ENCODE assay signal across 23 cellular contexts in genomic region chr21:45377866-45378257, GRCh38. TPM values are rescaled to one million over a fixed set of nuclear protein-coding genes. Genes with fewer than 3 reads are reported as not detected.
DNase-seq lines count a peak whose midpoint lies in the region; ATAC-seq and TF ChIP-seq lines count a peak whose summit lies in the region.
"Had no signal": no experiment of that assay in that cellular context is flagged by ENCODE, and none has a peak within 500 bp of the region (broad histone marks: within the 10 kb centered on the region; RNA-seq: fewer than 3 reads in every experiment).

No MANE protein-coding gene starts in this region.

- H3K4me3 ChIP-seq in GM23338: no peak overlapping the region
- no peak overlapping the region for H3K4me3 ChIP-seq in SJSA1
- peak overlapping the region; percentile 36; the same call in 1 of the 2 replicates for H3K4me3 ChIP-seq in iPS-20b (ENCODE audit: low read length)
- H3K4me3 ChIP-seq: gastroesophageal sphincter had no signal

- H3K27me3 Mint-ChIP-seq in GM23338 (ENCODE audit: insufficient read depth, low read depth, poor library complexity) (peaks cover 14% of the 10 kb centered on the region), progenitor cell of endocrine pancreas (peaks cover 7% of the 10 kb centered on the region)

- no peaks in the 10 kb centered on the region for H3K9me2 ChIP-seq in GM23338 (ENCODE audit: insufficient read depth)

- H3K36me3 ChIP-seq in GM23338 (ENCODE audit: insufficient read depth): no peaks in the 10 kb centered on the region
- H3K36me3 ChIP-seq in SJSA1: no peaks in the 10 kb centered on the region; the same call in 1 of the 2 replicates
- no peaks in the 10 kb centered on the region for H3K36me3 ChIP-seq in iPS-20b (ENCODE audit: insufficient read depth, low read depth, low read length)
- H3K36me3 ChIP-seq: gastroesophageal sphincter had no signal

- ATAC-seq in GM23338 (no peak; the same call in 1 of the 3 replicates), HG03521 (IDR thresholded peaks at IDR 0.05; ENCODE audit: unreplicated experiment) (no peak), GM19397 (IDR thresholded peaks at IDR 0.05; ENCODE audit: unreplicated experiment) (no peak)
- ATAC-seq: activated CD8-positive, alpha-beta memory T cell treated with anti-CD3 and anti-CD28 coated beads, Interleukin-2, amount 10 ng/mL, durations not matched to agents 7 days and 5 days; esophagus mucosa; gastroesophageal sphincter; T-helper 17 cell had no signal

- H3K9me3 ChIP-seq in SJSA1 (replicated peaks) (peaks cover 4% of the 10 kb centered on the region; the same call in 1 of the 2 replicates), iPS-20b (ENCODE audit: insufficient read depth, low read depth, low read length) (peaks cover 14% of the 10 kb centered on the region; the same call in 1 of the 2 replicates)
- H3K9me3 ChIP-seq: gastroesophageal sphincter had no signal

- H3K4me3 Mint-ChIP-seq in GM23338: no peak overlapping the region; the same call in 2 of the 3 replicates
- H3K4me3 Mint-ChIP-seq in progenitor cell of endocrine pancreas (ENCODE audit: low read depth): no peak overlapping the region
- H3K4me3 Mint-ChIP-seq: activated CD4-positive, alpha-beta T cell treated with anti-CD3 and anti-CD28 coated beads, Interleukin-2, amount 10 ng/mL, durations not matched to agents 7 days and 5 days; activated CD8-positive, alpha-beta memory T cell treated with anti-CD3 and anti-CD28 coated beads, Interleukin-2, amount 10 ng/mL, durations not matched to agents 7 days and 5 days; activated naive CD8-positive, alpha-beta T cell; activated T-helper 1 cell treated with anti-CD3 and anti-CD28 coated beads, Interleukin-12 subunit alpha, Interleukin-12 subunit beta, Interleukin-2, Interleukin-4 antibody, amounts not matched to agents 30 ng/mL and 10 ng/mL and 1 ng/mL, durations not matched to agents 14 hours and 24 hours and 36 hours; naive B cell; T-helper 17 cell had no signal

- H3K4me1 ChIP-seq in GM23338 (ENCODE audit: insufficient read depth) (peaks cover 7% of the 10 kb centered on the region; the same call in 1 of the 2 replicates), SJSA1 (replicated peaks) (peaks cover 27% of the 10 kb centered on the region), iPS-20b (ENCODE audit: insufficient read depth, low read length) (peaks cover 20% of the 10 kb centered on the region; the same call in 1 of the 2 replicates)
- H3K4me1 ChIP-seq: gastroesophageal sphincter, parathyroid adenoma had no signal

- H4K20me1 ChIP-seq in GM23338 (replicated peaks; ENCODE audit: insufficient read depth): no peaks in the 10 kb centered on the region

- H3K9ac ChIP-seq in iPS-20b (ENCODE audit: low read depth, low read length): peak overlapping the region; percentile 46; the same call in 1 of the 2 replicates
- H3K9ac ChIP-seq: parathyroid adenoma had no signal

- H3K27me3 ChIP-seq in GM23338 (ENCODE audit: insufficient read depth) (no peaks in the 10 kb centered on the region), SJSA1 (replicated peaks) (no peaks in the 10 kb centered on the region), iPS-20b (ENCODE audit: insufficient read depth, low read length) (no peaks in the 10 kb centered on the region)
- H3K27me3 ChIP-seq: gastroesophageal sphincter had no signal

- H3K79me2 ChIP-seq in GM23338 (replicated peaks; ENCODE audit: insufficient read depth): no peaks in the 10 kb centered on the region
- H3K79me2 ChIP-seq: parathyroid adenoma had no signal

- no peak overlapping the region for H2AFZ ChIP-seq in GM23338
- H2AFZ ChIP-seq: parathyroid adenoma had no signal

- TF ChIP-seq CTCF in GM23338 (conservative IDR thresholded peaks at IDR 0.05; ENCODE audit: low read depth in 2 of 2) (no peak), progenitor cell of endocrine pancreas (IDR thresholded peaks at IDR 0.05; ENCODE audit: unreplicated experiment) (no peak)

- H3K36me3 Mint-ChIP-seq in GM23338 (ENCODE audit: low read depth) (peaks cover 17% of the 10 kb centered on the region), progenitor cell of endocrine pancreas (ENCODE audit: insufficient read depth) (peaks cover 1% of the 10 kb centered on the region)
- H3K36me3 Mint-ChIP-seq: activated CD8-positive, alpha-beta memory T cell treated with anti-CD3 and anti-CD28 coated beads, Interleukin-2, amount 10 ng/mL, durations not matched to agents 7 days and 5 days; activated naive CD8-positive, alpha-beta T cell; naive B cell had no signal

- H3K4me2 ChIP-seq in GM23338: peak overlapping the region; percentile 2; the same call in 1 of the 2 replicates

- H3K27ac ChIP-seq in GM23338 (ENCODE audit: low read depth) (peak overlapping the region; percentile 81), SJSA1 (peak overlapping the region; percentile 85), iPS-20b (ENCODE audit: low read length) (peak overlapping the region; percentile 13)
- H3K27ac ChIP-seq: gastroesophageal sphincter, parathyroid adenoma had no signal

- H3K4me1 Mint-ChIP-seq in GM23338: peaks cover 28% of the 10 kb centered on the region
- peaks cover 18% of the 10 kb centered on the region for H3K4me1 Mint-ChIP-seq in progenitor cell of endocrine pancreas (ENCODE audit: low read depth)
- H3K4me1 Mint-ChIP-seq: activated CD4-positive, alpha-beta T cell treated with anti-CD3 and anti-CD28 coated beads, Interleukin-2, amount 10 ng/mL, durations not matched to agents 7 days and 5 days; activated CD8-positive, alpha-beta memory T cell treated with anti-CD3 and anti-CD28 coated beads, Interleukin-2, amount 10 ng/mL, durations not matched to agents 7 days and 5 days; naive B cell had no signal

- H3K27ac Mint-ChIP-seq in GM23338 (peak overlapping the region; percentile 56), progenitor cell of endocrine pancreas (peak overlapping the region; percentile 92)
- H3K27ac Mint-ChIP-seq: activated CD4-positive, alpha-beta T cell treated with anti-CD3 and anti-CD28 coated beads, Interleukin-2, amount 10 ng/mL, durations not matched to agents 7 days and 5 days; activated CD8-positive, alpha-beta memory T cell treated with anti-CD3 and anti-CD28 coated beads, Interleukin-2, amount 10 ng/mL, durations not matched to agents 7 days and 5 days; activated naive CD8-positive, alpha-beta T cell; activated T-helper 1 cell treated with anti-CD3 and anti-CD28 coated beads, Interleukin-12 subunit alpha, Interleukin-12 subunit beta, Interleukin-2, Interleukin-4 antibody, amounts not matched to agents 30 ng/mL and 10 ng/mL and 1 ng/mL, durations not matched to agents 14 hours and 24 hours and 36 hours; naive B cell; T-helper 17 cell had no signal

- H3F3A ChIP-seq in GM23338 (replicated peaks; ENCODE audit: low read depth): peaks cover 9% of the 10 kb centered on the region; the same call in 1 of the 2 replicates

- no peak for DNase-seq in GM23338 (ENCODE audit: low spot score)
- no peak for DNase-seq in SJSA1 (ENCODE audit: low read depth in 1 of 2, low spot score in 2 of 2)
- no peak for DNase-seq in progenitor cell of endocrine pancreas (ENCODE audit: low spot score, unreplicated experiment)
- DNase-seq in GDM1 (lab: John Stamatoyannopoulos, UW): no peak
- no peak for DNase-seq in DMS79 treated with DMSO at 0.1 percent for 48 hours (lab: John Stamatoyannopoulos, UW)
- DNase-seq: activated CD4-positive, alpha-beta T cell treated with anti-CD3 and anti-CD28 coated beads, Interleukin-2, amount 10 ng/mL, durations not matched to agents 7 days and 5 days; activated CD8-positive, alpha-beta memory T cell treated with anti-CD3 and anti-CD28 coated beads, Interleukin-2, amount 10 ng/mL, durations not matched to agents 7 days and 5 days; effector CD4-positive, alpha-beta T cell; mammary epithelial cell; naive B cell; NCI-H1417; NCI-H2107; NCI-H510A; substantia nigra; T-helper 17 cell had no signal

- H3K9me3 Mint-ChIP-seq in GM23338 (peaks cover 18% of the 10 kb centered on the region), progenitor cell of endocrine pancreas (ENCODE audit: low read depth) (no peaks in the 10 kb centered on the region)
- H3K9me3 Mint-ChIP-seq: activated CD4-positive, alpha-beta T cell treated with anti-CD3 and anti-CD28 coated beads, Interleukin-2, amount 10 ng/mL, durations not matched to agents 7 days and 5 days had no signal

TF ChIP-seq in GM23338, 12 proteins besides CTCF, POLR2A, EP300 and RAD21 (continues in another document):
- TF ChIP-seq STAT1 (IDR thresholded peaks at IDR 0.05; ENCODE audit: unreplicated experiment) (no peak), NANOG (IDR thresholded peaks at IDR 0.05; ENCODE audit: borderline replicate concordance) (no peak)

RNA-seq across cellular contexts. Expression of gene COL18A1, which starts 27.1 kb away (rescaled TPM):
- 287 and 430 TPM in 2 replicates for total RNA-seq in GM23338 (2014; rRNA removed; shearing (Covaris generic))
- polyA plus RNA-seq in GM23338 (2016; fragmentation: Nextera tagmentation; extraction: Ambion mirVana): 38.4 and 45.1 TPM in 2 replicates
- total RNA-seq in SJSA1 (2014; rRNA removed; shearing (Covaris generic)): 55.9 TPM in 2 replicates
- 271 TPM in 2 replicates for total RNA-seq in progenitor cell of endocrine pancreas

Comparison
In these comparisons a context has a peak if more than half of its experiments do, and no peak if none do; other contexts are left out.
1. H3K27ac ChIP-seq: peak in every context shown above with its lines; median percentile 85 in SJSA1; 81 in GM23338; 13 in iPS-20b.